Comparison of ENCODE assay signal across 1 cellular context in genomic region chr11:79045811-79046304, GRCh38.
TF ChIP-seq lines count a peak whose summit lies in the region.

No MANE protein-coding gene starts in this region.

TF ChIP-seq in GM12878, 131 proteins besides CTCF, POLR2A, EP300 and RAD21 (continued from another document):
- TF ChIP-seq, protein P1, sequence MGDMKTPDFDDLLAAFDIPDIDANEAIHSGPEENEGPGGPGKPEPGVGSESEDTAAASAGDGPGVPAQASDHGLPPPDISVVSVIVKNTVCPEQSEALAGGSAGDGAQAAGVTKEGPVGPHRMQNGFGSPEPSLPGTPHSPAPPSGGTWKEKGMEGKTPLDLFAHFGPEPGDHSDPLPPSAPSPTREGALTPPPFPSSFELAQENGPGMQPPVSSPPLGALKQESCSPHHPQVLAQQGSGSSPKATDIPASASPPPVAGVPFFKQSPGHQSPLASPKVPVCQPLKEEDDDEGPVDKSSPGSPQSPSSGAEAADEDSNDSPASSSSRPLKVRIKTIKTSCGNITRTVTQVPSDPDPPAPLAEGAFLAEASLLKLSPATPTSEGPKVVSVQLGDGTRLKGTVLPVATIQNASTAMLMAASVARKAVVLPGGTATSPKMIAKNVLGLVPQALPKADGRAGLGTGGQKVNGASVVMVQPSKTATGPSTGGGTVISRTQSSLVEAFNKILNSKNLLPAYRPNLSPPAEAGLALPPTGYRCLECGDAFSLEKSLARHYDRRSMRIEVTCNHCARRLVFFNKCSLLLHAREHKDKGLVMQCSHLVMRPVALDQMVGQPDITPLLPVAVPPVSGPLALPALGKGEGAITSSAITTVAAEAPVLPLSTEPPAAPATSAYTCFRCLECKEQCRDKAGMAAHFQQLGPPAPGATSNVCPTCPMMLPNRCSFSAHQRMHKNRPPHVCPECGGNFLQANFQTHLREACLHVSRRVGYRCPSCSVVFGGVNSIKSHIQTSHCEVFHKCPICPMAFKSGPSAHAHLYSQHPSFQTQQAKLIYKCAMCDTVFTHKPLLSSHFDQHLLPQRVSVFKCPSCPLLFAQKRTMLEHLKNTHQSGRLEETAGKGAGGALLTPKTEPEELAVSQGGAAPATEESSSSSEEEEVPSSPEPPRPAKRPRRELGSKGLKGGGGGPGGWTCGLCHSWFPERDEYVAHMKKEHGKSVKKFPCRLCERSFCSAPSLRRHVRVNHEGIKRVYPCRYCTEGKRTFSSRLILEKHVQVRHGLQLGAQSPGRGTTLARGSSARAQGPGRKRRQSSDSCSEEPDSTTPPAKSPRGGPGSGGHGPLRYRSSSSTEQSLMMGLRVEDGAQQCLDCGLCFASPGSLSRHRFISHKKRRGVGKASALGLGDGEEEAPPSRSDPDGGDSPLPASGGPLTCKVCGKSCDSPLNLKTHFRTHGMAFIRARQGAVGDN (IDR thresholded peaks at IDR 0.05) = peak; percentile 37; the same call in 1 of the 2 replicates
- TF ChIP-seq, protein P2, sequence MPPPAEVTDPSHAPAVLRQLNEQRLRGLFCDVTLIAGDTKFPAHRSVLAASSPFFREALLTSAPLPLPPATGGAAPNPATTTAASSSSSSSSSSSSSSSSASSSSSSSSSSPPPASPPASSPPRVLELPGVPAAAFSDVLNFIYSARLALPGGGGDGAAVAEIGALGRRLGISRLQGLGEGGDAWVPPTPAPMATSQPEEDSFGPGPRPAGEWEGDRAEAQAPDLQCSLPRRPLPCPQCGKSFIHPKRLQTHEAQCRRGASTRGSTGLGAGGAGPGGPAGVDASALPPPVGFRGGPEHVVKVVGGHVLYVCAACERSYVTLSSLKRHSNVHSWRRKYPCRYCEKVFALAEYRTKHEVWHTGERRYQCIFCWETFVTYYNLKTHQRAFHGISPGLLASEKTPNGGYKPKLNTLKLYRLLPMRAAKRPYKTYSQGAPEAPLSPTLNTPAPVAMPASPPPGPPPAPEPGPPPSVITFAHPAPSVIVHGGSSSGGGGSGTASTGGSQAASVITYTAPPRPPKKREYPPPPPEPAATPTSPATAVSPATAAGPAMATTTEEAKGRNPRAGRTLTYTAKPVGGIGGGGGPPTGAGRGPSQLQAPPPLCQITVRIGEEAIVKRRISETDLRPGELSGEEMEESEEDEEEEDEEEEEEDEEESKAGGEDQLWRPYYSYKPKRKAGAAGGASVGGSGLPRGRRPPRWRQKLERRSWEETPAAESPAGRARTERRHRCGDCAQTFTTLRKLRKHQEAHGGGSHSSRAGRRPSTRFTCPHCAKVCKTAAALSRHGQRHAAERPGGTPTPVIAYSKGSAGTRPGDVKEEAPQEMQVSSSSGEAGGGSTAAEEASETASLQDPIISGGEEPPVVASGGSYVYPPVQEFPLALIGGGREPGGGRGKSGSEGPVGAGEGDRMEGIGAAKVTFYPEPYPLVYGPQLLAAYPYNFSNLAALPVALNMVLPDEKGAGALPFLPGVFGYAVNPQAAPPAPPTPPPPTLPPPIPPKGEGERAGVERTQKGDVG (CRISPR knock-in tag; IDR thresholded peaks at IDR 0.05) = no peak
- TF ChIP-seq HDGF (IDR thresholded peaks at IDR 0.05) (peak; percentile 34; the same call in 1 of the 2 replicates), MEF2B (IDR thresholded peaks at IDR 0.05; ENCODE audit: partially characterized antibody, poor library complexity, severe bottlenecking) (peak; percentile 60), BHLHE40 (IDR thresholded peaks at IDR 0.05; ENCODE audit: borderline replicate concordance in 1 of 2, low read depth in 2 of 2, low read length in 1 of 2) (peak; percentile 90 to 98), JUNB (IDR thresholded peaks at IDR 0.05) (no peak), CHD2 (IDR thresholded peaks at IDR 0.05; ENCODE audit: borderline replicate concordance, low read depth, low read length) (0 out of 2 replicates have a peak, but pooled peaks have one; percentile 13), BCL3 (IDR thresholded peaks at IDR 0.05; ENCODE audit: borderline replicate concordance, insufficient read depth, low read depth, low read length, poor library complexity, severe bottlenecking) (peak; percentile 78), SMARCA5 (IDR thresholded peaks at IDR 0.05) (no peak)
- TF ChIP-seq, protein P3, sequence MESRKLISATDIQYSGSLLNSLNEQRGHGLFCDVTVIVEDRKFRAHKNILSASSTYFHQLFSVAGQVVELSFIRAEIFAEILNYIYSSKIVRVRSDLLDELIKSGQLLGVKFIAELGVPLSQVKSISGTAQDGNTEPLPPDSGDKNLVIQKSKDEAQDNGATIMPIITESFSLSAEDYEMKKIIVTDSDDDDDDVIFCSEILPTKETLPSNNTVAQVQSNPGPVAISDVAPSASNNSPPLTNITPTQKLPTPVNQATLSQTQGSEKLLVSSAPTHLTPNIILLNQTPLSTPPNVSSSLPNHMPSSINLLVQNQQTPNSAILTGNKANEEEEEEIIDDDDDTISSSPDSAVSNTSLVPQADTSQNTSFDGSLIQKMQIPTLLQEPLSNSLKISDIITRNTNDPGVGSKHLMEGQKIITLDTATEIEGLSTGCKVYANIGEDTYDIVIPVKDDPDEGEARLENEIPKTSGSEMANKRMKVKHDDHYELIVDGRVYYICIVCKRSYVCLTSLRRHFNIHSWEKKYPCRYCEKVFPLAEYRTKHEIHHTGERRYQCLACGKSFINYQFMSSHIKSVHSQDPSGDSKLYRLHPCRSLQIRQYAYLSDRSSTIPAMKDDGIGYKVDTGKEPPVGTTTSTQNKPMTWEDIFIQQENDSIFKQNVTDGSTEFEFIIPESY (IDR thresholded peaks at IDR 0.05) = no peak
- TF ChIP-seq, protein P4, sequence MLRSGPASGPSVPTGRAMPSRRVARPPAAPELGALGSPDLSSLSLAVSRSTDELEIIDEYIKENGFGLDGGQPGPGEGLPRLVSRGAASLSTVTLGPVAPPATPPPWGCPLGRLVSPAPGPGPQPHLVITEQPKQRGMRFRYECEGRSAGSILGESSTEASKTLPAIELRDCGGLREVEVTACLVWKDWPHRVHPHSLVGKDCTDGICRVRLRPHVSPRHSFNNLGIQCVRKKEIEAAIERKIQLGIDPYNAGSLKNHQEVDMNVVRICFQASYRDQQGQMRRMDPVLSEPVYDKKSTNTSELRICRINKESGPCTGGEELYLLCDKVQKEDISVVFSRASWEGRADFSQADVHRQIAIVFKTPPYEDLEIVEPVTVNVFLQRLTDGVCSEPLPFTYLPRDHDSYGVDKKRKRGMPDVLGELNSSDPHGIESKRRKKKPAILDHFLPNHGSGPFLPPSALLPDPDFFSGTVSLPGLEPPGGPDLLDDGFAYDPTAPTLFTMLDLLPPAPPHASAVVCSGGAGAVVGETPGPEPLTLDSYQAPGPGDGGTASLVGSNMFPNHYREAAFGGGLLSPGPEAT (IDR thresholded peaks at IDR 0.05; ENCODE audit: low read depth) = peak; percentile 77; the same call in 1 of the 2 replicates
